9 cellular contexts compared by ENCODE assay signal in genomic region chr1:237851209-237851845, GRCh38. TPM values are rescaled to one million over a fixed set of nuclear protein-coding genes. Genes with fewer than 3 reads are reported as not detected.
DNase-seq lines count a peak whose midpoint lies in the region; ATAC-seq, FAIRE-seq and TF ChIP-seq lines count a peak whose summit lies in the region.
"Had no signal": no experiment of that assay in that cellular context is flagged by ENCODE, and none has a peak within 500 bp of the region (broad histone marks: within the 10 kb centered on the region; RNA-seq: fewer than 3 reads in every experiment).

No MANE protein-coding gene starts in this region.

- H3K27me3 ChIP-seq in HCT116 (ENCODE audit: insufficient read depth, low read length) (no peaks in the 10 kb centered on the region), HepG2 (ENCODE audit: control insufficient read depth in 1 of 2, insufficient read depth in 2 of 2, low read length in 2 of 2) (no peaks in the 10 kb centered on the region), tibial nerve (no peaks in the 10 kb centered on the region)

- TF ChIP-seq POLR2A in HCT116 (IDR thresholded peaks at IDR 0.05; ENCODE audit: borderline replicate concordance, extremely low read depth, insufficient read depth, insufficient read length) = no peak
- no peak for TF ChIP-seq POLR2A in HepG2 (IDR thresholded peaks at IDR 0.05; ENCODE audit: insufficient read depth in 1 of 2, low read depth in 2 of 2, low read length in 2 of 2)
- TF ChIP-seq POLR2A in tibial nerve (IDR thresholded peaks at IDR 0.05) = no peak

- H3K9ac ChIP-seq in HCT116 (ENCODE audit: low read length) (no peak overlapping the region), HepG2 (ENCODE audit: insufficient read depth, low read depth, low read length) (no peak overlapping the region)

- peak in 2 of 3 experiments; percentile 34 to 37; a peak in 4 of 6 replicates for TF ChIP-seq CTCF in HCT116 (IDR thresholded peaks at IDR 0.05 in 2 of 3, conservative IDR thresholded peaks at IDR 0.05 in 1 of 3; ENCODE audit: borderline replicate concordance in 1 of 3, insufficient read depth in 1 of 3, low read depth in 2 of 3, low read length in 2 of 3)
- TF ChIP-seq CTCF in HepG2 (CRISPR knock-in tag; IDR thresholded peaks at IDR 0.05) = peak; percentile 41; the same call in 1 of the 2 replicates
- peak in 1 of 5 experiments; percentile 26 for TF ChIP-seq CTCF in tibial nerve (IDR thresholded peaks at IDR 0.05)

- intact Hi-C loops in HCT116 (cut with micrococcal nuclease) = no loop called here
- intact Hi-C loops in HepG2 (cut with micrococcal nuclease; ENCODE audit: unreplicated experiment) = no loop called here

- CTCF ChIA-PET in HCT116 (lab: Charles Lee) (no interaction called here), HepG2 (lab: Yijun Ruan, JAX; ENCODE audit: low intra/inter-chr PET ratio, low total read pairs) (no interaction called here)

- FAIRE-seq in HepG2 (lab: Jason Lieb, UNC) = no peak

- H3K4me1 ChIP-seq in HCT116 (ENCODE audit: control insufficient read depth in 1 of 2, insufficient read depth in 2 of 2, low read length in 2 of 2) = no peaks in the 10 kb centered on the region
- no peaks in the 10 kb centered on the region for H3K4me1 ChIP-seq in HepG2 (ENCODE audit: insufficient read depth, low read length)
- H3K4me1 ChIP-seq in tibial nerve = no peaks in the 10 kb centered on the region

- RAD21 ChIA-PET in HCT116 (lab: Charles Lee; ENCODE audit: low non-redundant PET in 1 of 2, low total read pairs in 2 of 2, uncharacterized antibody in 2 of 2, unreplicated experiment in 2 of 2) = no interaction called here

- no peaks in the 10 kb centered on the region for H3K79me2 ChIP-seq in HCT116 (ENCODE audit: insufficient read depth, low read length)
- no peaks in the 10 kb centered on the region for H3K79me2 ChIP-seq in HepG2 (ENCODE audit: insufficient read depth, low read length)

- 2% methylated on average over 6 of the region's 6 CpGs for WGBS in HepG2 (ENCODE audit: low lambda C conversion rate)
- 8 to 16% methylated on average over 6 of the region's 6 CpGs for WGBS in tibial nerve, 2 donors

- H4K20me1 ChIP-seq in HCT116 (ENCODE audit: insufficient read depth) (no peaks in the 10 kb centered on the region), HepG2 (ENCODE audit: insufficient read depth, low read length) (no peaks in the 10 kb centered on the region)

- BruUV-seq in HCT116 (replicated peaks; lab: Mats Ljungman, UMichigan) = no TSS peak
- BruUV-seq in HepG2 (replicated peaks; lab: Mats Ljungman, UMichigan) = no TSS peak

- POLR2A ChIA-PET in HCT116 (lab: Charles Lee) = no interaction called here
- POLR2A ChIA-PET in HepG2 (lab: Yijun Ruan, JAX) = no interaction called here

- TF ChIP-seq RAD21 in HCT116 (IDR thresholded peaks at IDR 0.05; ENCODE audit: low read depth) = peak; percentile 16; the same call in 1 of the 2 replicates
- no peak for TF ChIP-seq RAD21 in HepG2 (CRISPR knock-in tag; IDR thresholded peaks at IDR 0.05)

- TF ChIP-seq EP300 in HepG2 (IDR thresholded peaks at IDR 0.05; ENCODE audit: low read depth in 2 of 2, low read length in 2 of 2) (no peak), HepG2 (CRISPR knock-in tag; IDR thresholded peaks at IDR 0.05; ENCODE audit: borderline replicate concordance) (no peak), tibial nerve (IDR thresholded peaks at IDR 0.05) (no peak)

- H3K4me2 ChIP-seq in HCT116 (ENCODE audit: low read length) = no peak overlapping the region
- no peak overlapping the region for H3K4me2 ChIP-seq in HepG2 (ENCODE audit: low read depth, low read length)

- no peaks in the 10 kb centered on the region for H3K9me2 ChIP-seq in HCT116 (ENCODE audit: insufficient read depth)

- H2AFZ ChIP-seq in HCT116 (ENCODE audit: low read depth, low read length, poor library complexity, severe bottlenecking) = no peak overlapping the region
- H2AFZ ChIP-seq in HepG2 (ENCODE audit: low read length) = no peak overlapping the region

- peaks cover 4 to 6% of the 10 kb centered on the region in 2 experiments; a peak in 2 of 4 replicates for H3K9me3 ChIP-seq in HCT116 (ENCODE audit: control insufficient read depth in 1 of 2, insufficient read depth in 1 of 2, low read depth in 1 of 2, low read length in 2 of 2)
- 0 out of 2 replicates have a peak, but pooled peaks cover 4% of the 10 kb centered on the region for H3K9me3 ChIP-seq in HepG2 (ENCODE audit: low read length)
- no peaks in the 10 kb centered on the region for H3K9me3 ChIP-seq in tibial nerve

- H3K36me3 ChIP-seq in HCT116 (ENCODE audit: control insufficient read depth in 1 of 2, insufficient read depth in 2 of 2, low read length in 2 of 2) (no peaks in the 10 kb centered on the region), HepG2 (replicated peaks in 1 of 2; ENCODE audit: control insufficient read depth in 1 of 2, insufficient read depth in 2 of 2, low read length in 2 of 2) (no peaks in the 10 kb centered on the region), tibial nerve (no peaks in the 10 kb centered on the region)

- peak; percentile 45 for DNase-seq in DMS53 treated with DMSO at 0.1 percent for 48 hours (lab: John Stamatoyannopoulos, UW; ENCODE audit: unreplicated experiment)
- DNase-seq in HCT116 (ENCODE audit: low read depth, low spot score) = no peak
- DNase-seq in NCI-H526 treated with DMSO at 0.1 percent for 48 hours (lab: John Stamatoyannopoulos, UW) = peak; percentile 20
- peak; percentile 9 for DNase-seq in amniotic epithelial cell (ENCODE audit: low read depth)
- peak; percentile 2 for DNase-seq in HepG2 (ENCODE audit: low spot score)
- no peak for DNase-seq in mesenteric fat pad (ENCODE audit: low spot score)
- no peak for DNase-seq in tibial nerve (ENCODE audit: low spot score in 2 of 2)

- no peak overlapping the region for H3K4me3 ChIP-seq in HCT116 (replicated peaks in 1 of 2; ENCODE audit: low read depth in 1 of 2, low read length in 2 of 2)
- no peak overlapping the region for H3K4me3 ChIP-seq in HepG2 (replicated peaks in 1 of 3; ENCODE audit: insufficient read depth in 1 of 3, low read depth in 2 of 3, low read length in 3 of 3)
- H3K4me3 ChIP-seq in tibial nerve = no peak overlapping the region

- ATAC-seq in HCT116 (no peak), HepG2 (peak; percentile 44; the same call in 1 of the 3 replicates), GM21576 (IDR thresholded peaks at IDR 0.05; ENCODE audit: unreplicated experiment) (no peak)

- in situ Hi-C loops in HepG2 (cut with HindIII; ENCODE audit: extremely low pct_ligation_motif_present, low pct_unique_long_range_greater_than_20kb) = no loop called here

- H3K27ac ChIP-seq in HCT116 (ENCODE audit: low read depth, low read length) = no peak overlapping the region
- H3K27ac ChIP-seq in HepG2 (ENCODE audit: extremely low read length, insufficient read depth, low read length) = no peak overlapping the region
- no peak overlapping the region for H3K27ac ChIP-seq in tibial nerve

TF ChIP-seq in HCT116, 20 proteins besides CTCF, POLR2A, EP300 and RAD21 (continues in another document):
- TF ChIP-seq TCF7L2 (IDR thresholded peaks at IDR 0.05; ENCODE audit: borderline replicate concordance, extremely low read depth, insufficient read depth, insufficient read length) (no peak), JUND (IDR thresholded peaks at IDR 0.05) (no peak), POLR2AphosphoS5 (IDR thresholded peaks at IDR 0.05; ENCODE audit: low read depth, low read length) (no peak)

TF ChIP-seq in HepG2, 621 proteins besides CTCF, POLR2A, EP300 and RAD21:
- TF ChIP-seq ASH2L (IDR thresholded peaks at IDR 0.05; ENCODE audit: insufficient read length, low read depth, low read length) (no peak), TOE1 (CRISPR knock-in tag; IDR thresholded peaks at IDR 0.05) (no peak), CBX1 (IDR thresholded peaks at IDR 0.05; ENCODE audit: low read depth) (no peak), PHF20 (CRISPR knock-in tag; IDR thresholded peaks at IDR 0.05) (no peak), STAG1 (CRISPR knock-in tag; IDR thresholded peaks at IDR 0.05) (peak; percentile 36)

RNA-seq across cellular contexts. Expression of gene ZP4, which starts 39.4 kb away (rescaled TPM):
- total RNA-seq in HCT116 (2021; ENCODE audit: unreplicated experiment) (not detected), HepG2 (2016; rRNA removed; fragmentation: Illumina TruSeq; extraction: Trizol) (not detected in 2 replicates), mesenteric fat pad (not detected), tibial nerve (not detected)
- polyA plus RNA-seq in HCT116 (2012) = not detected in 2 replicates
- total RNA-seq in HepG2 (2016; cell fraction: cytosol; rRNA removed; fragmentation: Illumina TruSeq; extraction: Trizol; ENCODE audit: low read depth) = not detected in 2 replicates
- not detected in 2 replicates for total RNA-seq in HepG2 (2016; cell fraction: insoluble cytoplasmic fraction; rRNA removed; fragmentation: Illumina TruSeq; extraction: Trizol)
- total RNA-seq in HepG2 (2016; cell fraction: membrane; rRNA removed; fragmentation: Illumina TruSeq; extraction: Trizol) = not detected in 2 replicates
- total RNA-seq in HepG2 (2016; cell fraction: nucleus; rRNA removed; fragmentation: Illumina TruSeq; extraction: Trizol) = not detected in 2 replicates
- not detected in 2 replicates for polyA plus RNA-seq in HepG2 (2011; rRNA removed)
- polyA plus RNA-seq in HepG2 (2011; cell fraction: cytosol; rRNA removed) = not detected in 2 replicates
- polyA plus RNA-seq in HepG2 (2011; cell fraction: nucleus; rRNA removed) = not detected in 2 replicates
- polyA plus RNA-seq in HepG2 (2012) = not detected in 2 replicates
- polyA plus RNA-seq in HepG2 (2016; cell fraction: cytosol; fragmentation: Illumina TruSeq; extraction: Trizol; ENCODE audit: low read depth) = not detected in 2 replicates
- not detected in 2 replicates for polyA plus RNA-seq in HepG2 (2016; cell fraction: insoluble cytoplasmic fraction; fragmentation: Illumina TruSeq; extraction: Trizol; ENCODE audit: low read depth)
- polyA plus RNA-seq in HepG2 (2016; cell fraction: membrane; fragmentation: Illumina TruSeq; extraction: Trizol; ENCODE audit: low read depth) = not detected in 2 replicates
- polyA plus RNA-seq in HepG2 (2016; cell fraction: nucleus; fragmentation: Illumina TruSeq; extraction: Trizol; ENCODE audit: insufficient read depth, low read depth) = not detected in 2 replicates
- polyA minus RNA-seq in HepG2 (2011; rRNA and poly(A)+ RNA removed; ENCODE audit: low replicate concordance) = not detected in 2 replicates
- not detected in 2 replicates for polyA minus RNA-seq in HepG2 (2011; cell fraction: cytosol; rRNA and poly(A)+ RNA removed)
- not detected in 2 replicates for polyA minus RNA-seq in HepG2 (2011; cell fraction: nucleus; rRNA and poly(A)+ RNA removed)
- total RNA-seq: T-helper 2 cell treated with Interferon-gamma antibody and Interleukin-4, amounts not matched to agents 100 ng/mL and 5 ng/mL, for 36 hours had no signal

Comparison
In these comparisons a context has a peak if more than half of its experiments do, and no peak if none do; other contexts are left out.
1. DNase-seq: peak in DMS53 treated with DMSO at 0.1 percent for 48 hours (single experiment), NCI-H526 treated with DMSO at 0.1 percent for 48 hours (single experiment), amniotic epithelial cell (single experiment) and HepG2 (single experiment); none in HCT116 (single experiment), mesenteric fat pad (single experiment) and tibial nerve (0 of 2).